8 cellular contexts compared by ENCODE assay signal in the genomic region with DNA sequence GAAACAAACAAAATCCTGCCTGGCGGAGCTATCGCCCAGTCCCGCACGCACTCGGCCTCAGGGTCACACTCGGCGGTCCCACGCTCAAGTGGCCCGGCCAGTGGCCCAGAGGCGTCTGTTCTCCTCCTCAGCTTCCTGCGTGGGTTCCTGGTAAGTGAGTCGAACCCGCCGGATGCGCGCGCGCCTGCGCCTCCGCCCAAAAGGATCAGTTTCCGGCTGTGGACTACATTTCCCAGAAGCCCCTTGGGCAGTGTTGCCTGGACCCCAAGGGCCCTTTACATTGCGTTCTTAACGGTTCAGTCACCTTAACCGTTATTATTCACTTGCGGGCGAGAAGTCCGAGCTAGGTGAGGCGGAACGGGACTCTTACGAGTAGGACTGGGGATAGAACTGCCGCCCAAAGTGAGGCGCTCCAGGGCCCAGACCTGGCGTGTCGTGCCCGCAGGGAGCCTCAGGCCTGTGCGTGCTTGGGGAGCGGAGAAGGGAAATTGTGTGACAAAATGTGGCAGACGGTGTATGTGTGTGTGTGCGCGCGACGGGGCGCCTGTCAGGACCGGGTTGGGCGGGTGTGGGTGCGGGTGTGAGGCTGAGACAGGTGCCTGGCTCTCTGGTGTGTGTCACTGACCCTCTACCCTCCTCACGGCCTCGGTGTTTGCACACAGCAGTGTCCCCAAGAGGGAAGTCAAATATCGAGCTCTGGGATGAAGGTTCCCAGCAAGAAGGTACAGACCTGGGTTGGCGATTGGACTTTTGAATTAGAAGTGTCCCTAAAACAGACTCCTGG. TPM values are rescaled to one million over a fixed set of nuclear protein-coding genes. Genes with fewer than 3 reads are reported as not detected.
A peak's percentile ranks its signal among the peaks of the same experiment; 100 is the strongest.
DNase-seq lines count a peak whose midpoint lies in the region; ATAC-seq, FAIRE-seq and TF ChIP-seq lines count a peak whose summit lies in the region.

ZNF546 (plus strand) TSS at position 250 of the 784 bp plus-strand sequence. CDS start 1,267 bp downstream, outside the sequence.

- peak within 1 kb of the TSS; percentile 93 for H3K4me3 ChIP-seq in right cardiac atrium (ENCODE audit: low read length)
- peak within 1 kb of the TSS; percentile 96 for H3K4me3 ChIP-seq in psoas muscle

- TF ChIP-seq POLR2A in GM15510 (IDR thresholded peaks at IDR 0.05; ENCODE audit: borderline replicate concordance, extremely low read depth, insufficient read length): peak; percentile 97

- H3K4me1 ChIP-seq in right cardiac atrium (ENCODE audit: control insufficient read depth, insufficient read depth, low read length) (no peaks in the 10 kb centered on the region), psoas muscle (peaks cover 18% of the 10 kb centered on the region)

- DNase-seq in NCI-H187 treated with DMSO at 0.1 percent for 48 hours (lab: John Stamatoyannopoulos, UW) (peak; percentile 53), T-helper 2 cell (peak; percentile 68 to 95 (median 86)), anterior cingulate cortex (lab: John Stamatoyannopoulos, UW) (peak; percentile 23 to 95 (median 84)), right cardiac atrium (peak; percentile 94 to 97 (median 96)), psoas muscle (peak; percentile 92 to 94), urothelium cell line (ENCODE audit: low spot score) (peak; percentile 93)

- ATAC-seq in HG02970 (IDR thresholded peaks at IDR 0.05; ENCODE audit: low FRiP score, unreplicated experiment) (peak; percentile 77), right cardiac atrium (peak; percentile 99), psoas muscle (peak; percentile 97 to 98 (median 98))

- TF ChIP-seq CTCF in psoas muscle (IDR thresholded peaks at IDR 0.05): no peak

- H3K27me3 ChIP-seq in right cardiac atrium (ENCODE audit: control insufficient read depth, insufficient read depth): no peaks in the 10 kb centered on the region
- no peaks in the 10 kb centered on the region for H3K27me3 ChIP-seq in psoas muscle (ENCODE audit: insufficient read depth in 3 of 3, low read length in 2 of 3)

- H3K27ac ChIP-seq in right cardiac atrium (ENCODE audit: low read length) (peak within 1 kb of the TSS; percentile 88), psoas muscle (peak within 1 kb of the TSS; percentile 86)

- H3K9me3 ChIP-seq in right cardiac atrium (ENCODE audit: control insufficient read depth, low read length): no peaks in the 10 kb centered on the region
- H3K9me3 ChIP-seq in psoas muscle: no peaks in the 10 kb centered on the region

- under 1% methylated on average over 50 of the region's 50 CpGs for WGBS in right cardiac atrium
- WGBS in psoas muscle, 3 donors: 1% methylated on average over 50 of the region's 50 CpGs

- no peak for FAIRE-seq in urothelium cell line (lab: Jason Lieb, UNC)

- intact Hi-C loops in right cardiac atrium (cut with DNase I) (no loop called here), psoas muscle (cut with DNase I) (loop anchor here in 1 of 2 donors (2.0 kb wide), 1 partner anchor 26 kb away; the partner anchor contains the start of gene PSMC4)

- H3K36me3 ChIP-seq in psoas muscle (ENCODE audit: insufficient read depth in 1 of 2, low read depth in 1 of 2): peaks cover 0 to 31% of the 10 kb centered on the region in 2 donors

RNA-seq across cellular contexts. Expression of gene ZNF546, which starts in this region (rescaled TPM):
- total RNA-seq in right cardiac atrium (10 to 100 TPM in 1 of 4 donors, 1 to 10 TPM in 3; 5.8 to 10.8 (median 9.0) TPM), psoas muscle (1 to 10 TPM; 3.7 to 9.2 (median 6.4) TPM)
- polyA plus RNA-seq in right cardiac atrium (4.4 TPM), psoas muscle (1 to 10 TPM; 1.0 to 6.2 (median 1.9) TPM)

Comparison
In these comparisons a context has a peak if more than half of its experiments do, and no peak if none do; other contexts are left out.
1. Peak in every context shown above with its lines: DNase-seq, ATAC-seq, H3K4me3 ChIP-seq and H3K27ac ChIP-seq.